In genomic region chr9:37079370-37080164, GRCh38 we compare ENCODE assay signal across 8 cellular contexts. TPM values are rescaled to one million over a fixed set of nuclear protein-coding genes. Genes with fewer than 3 reads are reported as not detected.
DNase-seq lines count a peak whose midpoint lies in the region; ATAC-seq and TF ChIP-seq lines count a peak whose summit lies in the region.

No MANE protein-coding gene starts in this region.

- peaks cover 2% of the 10 kb centered on the region for H3K9me3 Mint-ChIP-seq in progenitor cell of endocrine pancreas (ENCODE audit: low read depth)

- peaks cover 32% of the 10 kb centered on the region for H3K4me1 Mint-ChIP-seq in T-helper 17 cell
- peaks cover 11% of the 10 kb centered on the region for H3K4me1 Mint-ChIP-seq in progenitor cell of endocrine pancreas (ENCODE audit: low read depth)

- H3K4me3 Mint-ChIP-seq in T-helper 17 cell (peak overlapping the region; percentile 93), progenitor cell of endocrine pancreas (ENCODE audit: low read depth) (peak overlapping the region; percentile 89)

- TF ChIP-seq CTCF in progenitor cell of endocrine pancreas (IDR thresholded peaks at IDR 0.05; ENCODE audit: unreplicated experiment), result no peak

- DNase-seq in NCI-H1694 treated with DMSO at 0.1 percent for 48 hours (lab: John Stamatoyannopoulos, UW) (peak; percentile 97), T-helper 17 cell (peak; percentile 82 to 88 (median 82)), left ventricle myocardium superior (peak; percentile 94), progenitor cell of endocrine pancreas (ENCODE audit: low spot score, unreplicated experiment) (peak; percentile 78), ureter (ENCODE audit: low spot score) (peak; percentile 93)

- H3K27ac ChIP-seq in angular gyrus (ENCODE audit: low read depth, low read length), result peak overlapping the region; percentile 77

- TF ChIP-seq POLR2A in GM15510 (IDR thresholded peaks at IDR 0.05; ENCODE audit: borderline replicate concordance, extremely low read depth, insufficient read length), result peak; percentile 64

- ATAC-seq in HG02885 (IDR thresholded peaks at IDR 0.05; ENCODE audit: poor library complexity, unreplicated experiment) (peak; percentile 90), T-helper 17 cell (peak; percentile 98), left ventricle myocardium superior (peak; percentile 99)

- H3K27ac Mint-ChIP-seq in T-helper 17 cell, result peak overlapping the region; percentile 97
- H3K27ac Mint-ChIP-seq in progenitor cell of endocrine pancreas, result peak overlapping the region; percentile 97

- H3K27me3 Mint-ChIP-seq in T-helper 17 cell (peaks cover 18% of the 10 kb centered on the region), progenitor cell of endocrine pancreas (peaks cover 21% of the 10 kb centered on the region)

- no peaks in the 10 kb centered on the region for H3K9me3 ChIP-seq in T-helper 17 cell (ENCODE audit: control insufficient read depth, low read length, poor library complexity, severe bottlenecking)

- intact Hi-C loops in left ventricle myocardium superior (cut with micrococcal nuclease), result no loop called here

- H3K36me3 Mint-ChIP-seq in T-helper 17 cell (ENCODE audit: low read depth) (no peaks in the 10 kb centered on the region), progenitor cell of endocrine pancreas (ENCODE audit: insufficient read depth) (peaks cover 1% of the 10 kb centered on the region)

RNA-seq across cellular contexts. Expression of gene ZCCHC7, which starts 40.8 kb away (rescaled TPM):
- total RNA-seq in T-helper 17 cell, result 10 to 100 TPM; 33.4 to 33.6 TPM
- 9.0 TPM for total RNA-seq in left ventricle myocardium superior
- 16.6 and 16.7 TPM in 2 replicates for total RNA-seq in progenitor cell of endocrine pancreas
- total RNA-seq in ureter, result 31.7 TPM

RNA-seq across cellular contexts. Expression of gene PAX5, which starts 45.5 kb away (rescaled TPM):
- total RNA-seq in T-helper 17 cell, result 10 to 100 TPM in 1 of 2 donors, not detected in 1; 10.1 TPM
- not detected for total RNA-seq in left ventricle myocardium superior
- total RNA-seq in progenitor cell of endocrine pancreas, result not detected in 2 replicates
- total RNA-seq in ureter, result not detected

Comparison
In these comparisons a context has a peak if more than half of its experiments do, and no peak if none do; other contexts are left out.
1. Peak in every context shown above with its lines: DNase-seq, ATAC-seq and H3K27ac ChIP-seq.